1 cellular context compared by ENCODE assay signal in genomic region chr12:93387780-93388179, GRCh38.
TF ChIP-seq lines count a peak whose summit lies in the region.

No MANE protein-coding gene starts in this region.

TF ChIP-seq in GM12878, 131 proteins besides CTCF, POLR2A, EP300 and RAD21 (continued from another document and continues in another):
- TF ChIP-seq E2F4 (IDR thresholded peaks at IDR 0.05; ENCODE audit: low read depth, low read length) (no peak), RAD51 (IDR thresholded peaks at IDR 0.05) (no peak), JUND (IDR thresholded peaks at IDR 0.05; ENCODE audit: low read depth, low read length) (no peak), IRF3 (IDR thresholded peaks at IDR 0.05) (no peak), CEBPB (IDR thresholded peaks at IDR 0.05; ENCODE audit: borderline replicate concordance in 1 of 2, low read depth in 2 of 2, low read length in 2 of 2) (no peak), MYB (IDR thresholded peaks at IDR 0.05; ENCODE audit: borderline replicate concordance, low read depth, low read length) (no peak), NFIC (IDR thresholded peaks at IDR 0.05; ENCODE audit: low read depth, low read length) (peak; percentile 60; the same call in 1 of the 2 replicates), MTA2 (IDR thresholded peaks at IDR 0.05; ENCODE audit: low read depth) (0 out of 2 replicates have a peak, but pooled peaks have one; percentile 47), HDAC2 (IDR thresholded peaks at IDR 0.05) (no peak), CUX1 (IDR thresholded peaks at IDR 0.05; ENCODE audit: insufficient replicate concordance, low read depth, low read length) (no peak), ZBTB11 (CRISPR knock-in tag; IDR thresholded peaks at IDR 0.05) (no peak), TCF12 (IDR thresholded peaks at IDR 0.05; ENCODE audit: low read depth, low read length) (no peak), IKZF2 (IDR thresholded peaks at IDR 0.05) (no peak; a peak in 1 of 4 replicates), STAT1 (conservative IDR thresholded peaks at IDR 0.05) (no peak), CREB1 (IDR thresholded peaks at IDR 0.05; ENCODE audit: low read depth) (no peak), BRCA1 (IDR thresholded peaks at IDR 0.05; ENCODE audit: low read depth, low read length) (no peak), TCF7 (IDR thresholded peaks at IDR 0.05; ENCODE audit: borderline replicate concordance) (no peak), ZBTB4 (CRISPR knock-in tag; IDR thresholded peaks at IDR 0.05) (no peak), TARDBP (IDR thresholded peaks at IDR 0.05; ENCODE audit: borderline replicate concordance) (no peak), BCL11A (IDR thresholded peaks at IDR 0.05; ENCODE audit: low read depth, low read length) (peak; percentile 63), EGR1 (IDR thresholded peaks at IDR 0.05; ENCODE audit: borderline replicate concordance in 1 of 2, low read depth in 2 of 2, low read length in 2 of 2) (no peak), MEF2B (IDR thresholded peaks at IDR 0.05; ENCODE audit: partially characterized antibody, poor library complexity, severe bottlenecking) (no peak), RUNX3 (IDR thresholded peaks at IDR 0.05; ENCODE audit: low read length) (peak; percentile 52), SUZ12 (IDR thresholded peaks at IDR 0.05; ENCODE audit: unreplicated experiment) (no peak), EED (IDR thresholded peaks at IDR 0.05; ENCODE audit: low read depth) (peak; percentile 38; the same call in 1 of the 2 replicates), IRF5 (IDR thresholded peaks at IDR 0.05; ENCODE audit: borderline replicate concordance) (no peak), SREBF1 (IDR thresholded peaks at IDR 0.05; ENCODE audit: low read length) (no peak), BACH1 (IDR thresholded peaks at IDR 0.05; ENCODE audit: borderline replicate concordance) (no peak), ZNF207 (IDR thresholded peaks at IDR 0.05; ENCODE audit: borderline replicate concordance) (no peak), RCOR1 (conservative IDR thresholded peaks at IDR 0.05; ENCODE audit: low read depth, low read length) (no peak), PBX3 (IDR thresholded peaks at IDR 0.05; ENCODE audit: insufficient replicate concordance, low read depth, low read length) (no peak), SMAD1 (IDR thresholded peaks at IDR 0.05; ENCODE audit: low read depth, partially characterized antibody) (no peak), ZNF384 (IDR thresholded peaks at IDR 0.05; ENCODE audit: borderline replicate concordance, low read depth, low read length) (no peak), CHD1 (IDR thresholded peaks at IDR 0.05; ENCODE audit: low read depth, low read length) (no peak), EZH2 (IDR thresholded peaks at IDR 0.05; ENCODE audit: borderline replicate concordance, control insufficient read depth, low read depth, low read length) (no peak), FOXM1 (IDR thresholded peaks at IDR 0.05; ENCODE audit: low read depth, low read length) (peak; percentile 19; the same call in 1 of the 2 replicates), MAX (IDR thresholded peaks at IDR 0.05; ENCODE audit: low read depth, low read length) (no peak), HDGF (IDR thresholded peaks at IDR 0.05) (no peak), SMAD5 (IDR thresholded peaks at IDR 0.05; ENCODE audit: low read depth) (no peak), RFX5 (IDR thresholded peaks at IDR 0.05; ENCODE audit: low read depth, low read length) (no peak), PRDM15 (CRISPR knock-in tag; IDR thresholded peaks at IDR 0.05) (no peak), FOS (IDR thresholded peaks at IDR 0.05; ENCODE audit: borderline replicate concordance, extremely low read depth, insufficient read length) (no peak), YY1 (IDR thresholded peaks at IDR 0.05; ENCODE audit: low read depth, low read length) (no peak)
